In the genomic region with DNA sequence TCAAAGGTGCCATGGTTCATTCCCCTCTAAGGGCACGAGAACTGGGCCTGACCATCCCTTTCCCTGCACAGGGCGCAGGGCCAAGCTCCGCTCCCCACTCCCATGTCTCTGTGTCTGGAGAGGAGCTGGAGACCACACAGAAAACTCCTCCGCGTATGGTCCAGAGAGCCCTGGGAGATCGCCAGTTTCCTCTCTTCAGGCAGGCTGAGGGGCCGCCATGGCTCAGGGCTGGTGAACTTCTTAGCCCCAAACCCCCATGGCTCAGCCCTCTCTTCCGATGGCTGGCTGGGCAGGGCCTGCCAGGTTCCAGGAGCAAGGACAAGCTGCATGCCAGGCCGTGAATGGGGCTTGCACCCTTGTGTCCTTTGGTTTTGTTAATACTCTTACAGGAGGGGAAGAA, we compare ENCODE assay signal across 12 cellular contexts.
"Had no signal": no experiment of that assay in that cellular context is flagged by ENCODE, and none has a peak within 500 bp of the region (broad histone marks: within the 10 kb centered on the region; RNA-seq: fewer than 3 reads in every experiment).

No MANE protein-coding gene starts in this region.

- H3K9me3 ChIP-seq: ascending aorta, gastrocnemius medialis, prostate gland, right lobe of liver, thoracic aorta, uterus had no signal

- H3K4me3 ChIP-seq: ascending aorta, breast epithelium, gastrocnemius medialis, prostate gland, right lobe of liver, thoracic aorta, uterus had no signal

- H3K36me3 ChIP-seq: ascending aorta, breast epithelium, gastrocnemius medialis, prostate gland, right lobe of liver, thoracic aorta, uterus had no signal

- DNase-seq: activated naive CD4-positive, alpha-beta T cell treated with anti-CD3 and anti-CD28 coated beads, Interleukin-2, amount 10 ng/mL, durations not matched to agents 7 days and 5 days; activated T-cell treated with anti-CD3 and anti-CD28 coated beads, Interleukin-2, amount 50 U/mL, for 1 hour; gastrocnemius medialis; mammary epithelial cell; nucleus accumbens; right lobe of liver; T-helper 9 cell; uterus had no signal

- H3K27ac ChIP-seq: ascending aorta, breast epithelium, gastrocnemius medialis, prostate gland, right lobe of liver, thoracic aorta, uterus had no signal

- H3K27me3 ChIP-seq: ascending aorta, breast epithelium, gastrocnemius medialis, right lobe of liver, uterus had no signal

- H3K4me1 ChIP-seq: ascending aorta, breast epithelium, prostate gland, right lobe of liver, uterus had no signal

- ATAC-seq: gastrocnemius medialis had no signal
